Comparison of ENCODE assay signal across 13 cellular contexts in genomic region chr17:10251212-10251948, GRCh38. TPM values are rescaled to one million over a fixed set of nuclear protein-coding genes. Genes with fewer than 3 reads are reported as not detected.
DNase-seq lines count a peak whose midpoint lies in the region; ATAC-seq, FAIRE-seq and TF ChIP-seq lines count a peak whose summit lies in the region.
"Had no signal": no experiment of that assay in that cellular context is flagged by ENCODE, and none has a peak within 500 bp of the region (broad histone marks: within the 10 kb centered on the region; RNA-seq: fewer than 3 reads in every experiment).

No MANE protein-coding gene starts in this region.

- POLR2A ChIA-PET in K562 (lab: Yijun Ruan, JAX) = no interaction called here

- no peaks in the 10 kb centered on the region for H3K36me3 ChIP-seq in K562 (ENCODE audit: control insufficient read depth, insufficient read depth, low read length)

- DNase-seq in K562 (ENCODE audit: extremely low read depth in 1 of 4, low spot score in 3 of 4) = peak in 1 of 4 experiments; percentile 1
- DNase-seq in D341Med (ENCODE audit: low spot score) = no peak
- no peak for DNase-seq in DMS53 (lab: John Stamatoyannopoulos, UW)
- no peak for DNase-seq in NCI-H446 (lab: John Stamatoyannopoulos, UW)
- DNase-seq in RKO (ENCODE audit: low spot score) = no peak
- DNase-seq: activated CD4-positive, alpha-beta T cell treated with anti-CD3 and anti-CD28 coated beads, Interleukin-2, amount 50 U/mL, for 48 hours; DMS79; NCI-H1092 had no signal

- no peak for TF ChIP-seq POLR2A in K562 (conservative IDR thresholded peaks at IDR 0.05)

- no TSS peak for BruUV-seq in K562 (replicated peaks; lab: Mats Ljungman, UMichigan)

- no peaks in the 10 kb centered on the region for H3K4me1 ChIP-seq in K562 (replicated peaks in 1 of 2; ENCODE audit: control insufficient read depth in 2 of 2, insufficient read depth in 2 of 2, low read length in 2 of 2)

- in situ Hi-C loops in K562 (cut with MboI) = no loop called here

- H3K4me2 ChIP-seq in K562 (ENCODE audit: insufficient read depth, low read length) = no peak overlapping the region

- TF ChIP-seq CTCF in K562 (IDR thresholded peaks at IDR 0.05 in 2 of 3, conservative IDR thresholded peaks at IDR 0.05 in 1 of 3; ENCODE audit: insufficient read depth in 2 of 3, low read depth in 1 of 3, low read length in 3 of 3) = no peak

- no peak overlapping the region for H3K9ac ChIP-seq in K562 (ENCODE audit: insufficient read depth in 1 of 2, low read depth in 2 of 2, low read length in 2 of 2)

- ATAC-seq in GM18502 (IDR thresholded peaks at IDR 0.05; ENCODE audit: poor library complexity, unreplicated experiment) (peak; percentile 94), GM19468 (IDR thresholded peaks at IDR 0.05; ENCODE audit: extremely low read depth, unreplicated experiment) (peak; percentile 68), HG03060 (IDR thresholded peaks at IDR 0.05; ENCODE audit: low read depth, unreplicated experiment) (peak; percentile 58), K562 (no peak)
- ATAC-seq: sciatic nerve had no signal

- TF ChIP-seq EP300 in K562 (IDR thresholded peaks at IDR 0.05; ENCODE audit: low read length) = no peak

- H2AFZ ChIP-seq in K562 (ENCODE audit: low read depth, low read length) = no peak overlapping the region

- CTCF ChIA-PET in K562 (lab: Yijun Ruan, JAX; ENCODE audit: low intra/inter-chr PET ratio) = no interaction called here

- WGBS in K562 (ENCODE audit: insufficient coverage, low coverage, missing lambda C conversion rate) = 3% methylated on average over 10 of the region's 11 CpGs

- no peaks in the 10 kb centered on the region for H3K9me3 ChIP-seq in K562 (replicated peaks; ENCODE audit: control insufficient read depth, insufficient read depth, low read depth, low read length)

- H3K79me2 ChIP-seq in K562 (ENCODE audit: control insufficient read depth, insufficient read depth, low read length) = no peaks in the 10 kb centered on the region

- no peaks in the 10 kb centered on the region for H4K20me1 ChIP-seq in K562 (replicated peaks; ENCODE audit: control insufficient read depth, insufficient read depth, low read length)

- intact Hi-C loops in K562 (cut with micrococcal nuclease) = no loop called here

- H3K27me3 ChIP-seq in K562 (ENCODE audit: control insufficient read depth in 2 of 2, insufficient read depth in 2 of 2, low read length in 2 of 2) = no peaks in the 10 kb centered on the region

- H3K9me1 ChIP-seq in K562 (ENCODE audit: control insufficient read depth, insufficient read depth, low read length) = no peaks in the 10 kb centered on the region

- no peak for FAIRE-seq in K562 (lab: Jason Lieb, UNC)
- FAIRE-seq: astrocyte had no signal

- H3K4me3 ChIP-seq in K562 = no peak overlapping the region

- no peak for TF ChIP-seq RAD21 in K562 (CRISPR knock-in tag; conservative IDR thresholded peaks at IDR 0.05 in 1 of 2, IDR thresholded peaks at IDR 0.05 in 1 of 2)

- H3K27ac ChIP-seq in K562 (ENCODE audit: extremely low read depth, low read depth, low read length) = no peak overlapping the region

TF ChIP-seq in K562, 482 proteins besides CTCF, POLR2A, EP300 and RAD21:
- no peak for TF ChIP-seq CBX5 (IDR thresholded peaks at IDR 0.05; ENCODE audit: borderline replicate concordance, low read depth)
- TF ChIP-seq ZKSCAN3 (CRISPR knock-in tag; IDR thresholded peaks at IDR 0.05) = no peak
- peak; percentile 41 for TF ChIP-seq HNRNPLL (IDR thresholded peaks at IDR 0.05; ENCODE audit: low read depth, low read length, poor library complexity, severe bottlenecking)

RNA-seq across cellular contexts. Expression of gene GAS7, which starts 53.0 kb away (rescaled TPM):
- total RNA-seq in K562 (2011; cell fraction: chromatin; rRNA removed; ENCODE audit: low replicate concordance) = not detected in 2 replicates
- not detected in 2 replicates for total RNA-seq in K562 (2011; cell fraction: nucleolus; rRNA removed)
- not detected in 2 replicates for total RNA-seq in K562 (2011; cell fraction: nucleoplasm; rRNA removed)
- total RNA-seq in K562 (2014; rRNA removed) = 0.29 TPM in 1 of 2 replicates, not detected in the other
- total RNA-seq in K562 (2014; rRNA removed; fragmentation: Illumina TruSeq; extraction: Trizol) = not detected in 2 replicates
- total RNA-seq in K562 (2015; rRNA removed; fragmentation: Illumina TruSeq; extraction: Trizol) = 0.11 TPM in 2 replicates
- 0.16 and 0.33 TPM in 2 replicates for total RNA-seq in K562 (2021)
- polyA plus RNA-seq in K562 (2011; rRNA removed) = not detected in 2 replicates
- 0.03 TPM in 1 of 2 replicates, not detected in the other for polyA plus RNA-seq in K562 (2011; cell fraction: cytosol; rRNA removed)
- not detected in 2 replicates for polyA plus RNA-seq in K562 (2011; cell fraction: nucleus; rRNA removed)
- 0.05 and 0.19 TPM in 2 replicates for polyA plus RNA-seq in K562 (2012)
- not detected in 2 replicates for polyA plus RNA-seq in K562 (2014; fragmentation: Illumina TruSeq; extraction: Trizol)
- not detected for polyA plus RNA-seq in K562 (2014; fragmentation: Nextera tagmentation; extraction: Ambion mirVana)
- polyA plus RNA-seq in K562 (2014; rRNA removed) = not detected in 2 replicates
- polyA minus RNA-seq in K562 (2011; rRNA and poly(A)+ RNA removed) = not detected in 2 replicates
- polyA minus RNA-seq in K562 (2011; cell fraction: cytosol; rRNA and poly(A)+ RNA removed) = not detected in 2 replicates
- not detected in 2 replicates for polyA minus RNA-seq in K562 (2011; cell fraction: nucleus; rRNA and poly(A)+ RNA removed)
